22 cellular contexts compared by ENCODE assay signal in the genomic region with DNA sequence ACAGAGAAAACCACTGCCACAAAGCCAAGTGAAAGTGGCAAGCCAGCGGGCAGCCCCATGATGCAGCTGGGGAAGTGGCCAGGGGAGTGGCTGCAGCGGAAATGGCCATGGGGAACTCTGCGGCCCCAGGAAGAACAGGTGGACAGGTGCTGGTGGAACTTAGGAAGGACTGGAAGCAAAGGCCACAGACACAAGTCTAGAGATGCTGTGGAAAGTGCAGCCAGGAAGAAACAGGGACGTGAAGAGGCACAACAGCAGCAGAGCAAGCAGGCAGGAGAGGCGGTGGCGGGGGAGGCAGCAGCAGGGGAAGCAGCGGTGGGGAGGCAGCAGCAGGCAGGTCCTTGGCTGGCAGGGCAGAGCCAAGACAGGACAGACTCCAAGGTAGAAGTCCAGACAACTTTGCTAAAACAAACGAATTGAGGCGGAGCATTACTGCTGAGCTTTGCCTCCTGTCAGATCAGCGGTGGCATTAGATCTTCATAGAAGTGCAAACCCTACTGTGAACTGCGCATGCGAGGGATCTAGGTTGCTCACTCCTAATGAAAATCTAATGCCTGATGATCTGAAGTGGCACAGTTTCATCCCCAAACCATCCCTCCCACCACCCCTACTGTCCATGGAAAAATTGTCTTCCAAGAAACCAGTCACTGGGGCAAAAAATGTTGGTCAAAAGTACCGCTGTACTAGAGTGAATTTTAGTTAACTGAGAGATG.
"Had no signal": no experiment of that assay in that cellular context is flagged by ENCODE, and none has a peak within 500 bp of the region (broad histone marks: within the 10 kb centered on the region; RNA-seq: fewer than 3 reads in every experiment).

No MANE protein-coding gene starts in this region.

- DNase-seq: activated CD4-positive, alpha-beta T cell treated with anti-CD3 and anti-CD28 coated beads, Interleukin-2, amount 50 U/mL, for 1 hour; activated CD4-positive, CD25-positive, alpha-beta regulatory T cell treated with anti-CD3 and anti-CD28 coated beads, Interleukin-2, amount 50 U/mL, for 72 hours; activated CD8-positive, alpha-beta T cell treated with anti-CD3 and anti-CD28 coated beads for 36 hours; activated naive CD4-positive, alpha-beta T cell treated with Interleukin-2 at 50 U/mL for 16 hours; activated naive CD8-positive, alpha-beta T cell treated with anti-CD3 and anti-CD28 coated beads, Interleukin-2, amount 10 ng/mL, durations not matched to agents 7 days and 5 days; activated T-cell treated with anti-CD3 and anti-CD28 coated beads, Interleukin-2, amount 50 U/mL, for 4 hours; cortex of kidney; esophagus squamous epithelium; midbrain; naive thymus-derived CD4-positive, alpha-beta T cell; stimulated activated naive CD4-positive, alpha-beta T cell; SW 1271; T-helper 17 cell had no signal

- H3K36me3 ChIP-seq: ascending aorta, cardiac muscle cell, esophagus squamous epithelium, right atrium auricular region, suprapubic skin, tibial artery had no signal

- H3K4me1 Mint-ChIP-seq: activated naive CD8-positive, alpha-beta T cell treated with anti-CD3 and anti-CD28 coated beads, Interleukin-2, amount 10 ng/mL, durations not matched to agents 7 days and 5 days had no signal

- H3K4me3 ChIP-seq: ascending aorta, cardiac muscle cell, esophagus squamous epithelium, right atrium auricular region, suprapubic skin, tibial artery had no signal

- H3K9me3 Mint-ChIP-seq: activated CD8-positive, alpha-beta T cell treated with anti-CD3 and anti-CD28 coated beads for 36 hours; activated naive CD8-positive, alpha-beta T cell treated with anti-CD3 and anti-CD28 coated beads, Interleukin-2, amount 10 ng/mL, durations not matched to agents 7 days and 5 days; activated T-cell treated with anti-CD3 and anti-CD28 coated beads, Interleukin-2, amount 50 U/mL, for 4 hours; activated T-helper 2 cell treated with anti-CD3 and anti-CD28 coated beads, Interferon-gamma antibody, Interleukin-2, Interleukin-4, amounts not matched to agents 10 μg/mL and 5 μg/mL and 100 μg/mL, durations not matched to agents 14 hours and 24 hours and 36 hours; naive thymus-derived CD4-positive, alpha-beta T cell had no signal

- H3K36me3 Mint-ChIP-seq: activated naive CD8-positive, alpha-beta T cell treated with anti-CD3 and anti-CD28 coated beads, Interleukin-2, amount 10 ng/mL, durations not matched to agents 7 days and 5 days had no signal

- ATAC-seq: activated CD8-positive, alpha-beta T cell treated with anti-CD3 and anti-CD28 coated beads for 36 hours; activated T-cell treated with anti-CD3 and anti-CD28 coated beads, Interleukin-2, amount 50 U/mL, for 4 hours; naive thymus-derived CD4-positive, alpha-beta T cell; T-helper 17 cell had no signal

- H3K9me3 ChIP-seq: ascending aorta, esophagus squamous epithelium, right atrium auricular region, suprapubic skin, tibial artery had no signal

- H3K4me3 Mint-ChIP-seq: activated CD8-positive, alpha-beta T cell treated with anti-CD3 and anti-CD28 coated beads for 36 hours; activated naive CD8-positive, alpha-beta T cell treated with anti-CD3 and anti-CD28 coated beads, Interleukin-2, amount 10 ng/mL, durations not matched to agents 7 days and 5 days; activated T-cell treated with anti-CD3 and anti-CD28 coated beads, Interleukin-2, amount 50 U/mL, for 4 hours; brain; naive thymus-derived CD4-positive, alpha-beta T cell; T-helper 17 cell had no signal

- H3K27ac ChIP-seq: ascending aorta, cardiac muscle cell, esophagus squamous epithelium, right atrium auricular region, suprapubic skin, tibial artery had no signal

- H3K27ac Mint-ChIP-seq: activated CD8-positive, alpha-beta T cell treated with anti-CD3 and anti-CD28 coated beads for 36 hours; activated naive CD8-positive, alpha-beta T cell treated with anti-CD3 and anti-CD28 coated beads, Interleukin-2, amount 10 ng/mL, durations not matched to agents 7 days and 5 days; activated T-helper 2 cell treated with anti-CD3 and anti-CD28 coated beads, Interferon-gamma antibody, Interleukin-2, Interleukin-4, amounts not matched to agents 10 μg/mL and 5 μg/mL and 100 μg/mL, durations not matched to agents 14 hours and 24 hours and 36 hours; brain; T-helper 17 cell had no signal

- H3K4me1 ChIP-seq: ascending aorta, right atrium auricular region, suprapubic skin, tibial artery had no signal

- H3K27me3 ChIP-seq: ascending aorta, cardiac muscle cell, esophagus squamous epithelium, right atrium auricular region, suprapubic skin, tibial artery had no signal

- H3K27me3 Mint-ChIP-seq: activated CD8-positive, alpha-beta T cell treated with anti-CD3 and anti-CD28 coated beads for 36 hours; activated naive CD8-positive, alpha-beta T cell treated with anti-CD3 and anti-CD28 coated beads, Interleukin-2, amount 10 ng/mL, durations not matched to agents 7 days and 5 days; naive thymus-derived CD4-positive, alpha-beta T cell had no signal

- FAIRE-seq: frontal cortex, islet of Langerhans had no signal
